Comparison of ENCODE assay signal across 8 cellular contexts in genomic region chr10:62638062-62638477, GRCh38.
DNase-seq lines count a peak whose midpoint lies in the region; ATAC-seq, FAIRE-seq and TF ChIP-seq lines count a peak whose summit lies in the region.

No MANE protein-coding gene starts in this region.

- H4K20me1 ChIP-seq in GM12878 (ENCODE audit: control insufficient read depth, insufficient read depth), result no peaks in the 10 kb centered on the region

- H2AFZ ChIP-seq in GM12878 (ENCODE audit: control insufficient read depth, low read depth, low read length), result peak overlapping the region; percentile 35; the same call in 1 of the 2 replicates
- peak overlapping the region; percentile 39 for H2AFZ ChIP-seq in parathyroid adenoma

- no peaks in the 10 kb centered on the region for H3K36me3 ChIP-seq in GM12878 (ENCODE audit: control insufficient read depth in 2 of 2, insufficient read depth in 2 of 2, low read length in 1 of 2)
- no peaks in the 10 kb centered on the region for H3K36me3 ChIP-seq in parathyroid adenoma (ENCODE audit: control insufficient read depth, insufficient read depth, low read length)

- TF ChIP-seq RAD21 in GM12878 (IDR thresholded peaks at IDR 0.05; ENCODE audit: insufficient read depth, low read depth, low read length), result no peak

- H3K9ac ChIP-seq in GM12878 (ENCODE audit: control insufficient read depth, insufficient read depth, low read length), result peak overlapping the region; percentile 62
- no peak overlapping the region for H3K9ac ChIP-seq in parathyroid adenoma

- H3K79me2 ChIP-seq in GM12878 (ENCODE audit: control insufficient read depth, insufficient read depth, low read length), result no peaks in the 10 kb centered on the region
- H3K79me2 ChIP-seq in parathyroid adenoma, result no peaks in the 10 kb centered on the region

- TF ChIP-seq CTCF in GM12878 (IDR thresholded peaks at IDR 0.05 in 2 of 3, conservative IDR thresholded peaks at IDR 0.05 in 1 of 3; ENCODE audit: control insufficient read depth in 2 of 3, extremely low read depth in 1 of 3, insufficient read depth in 1 of 3, low read depth in 3 of 3, low read length in 3 of 3) (no peak), parathyroid adenoma (IDR thresholded peaks at IDR 0.05) (no peak)

- peak; percentile 77 for DNase-seq in GM12878 (ENCODE audit: low read depth, low spot score)
- no peak for DNase-seq in ACHN
- no peak for DNase-seq in cerebellar nuclear complex (lab: John Stamatoyannopoulos, UW)
- DNase-seq in NCI-H2227 treated with DMSO at 0.1 percent for 48 hours (lab: John Stamatoyannopoulos, UW), result no peak
- no peak for DNase-seq in SK-N-DZ (ENCODE audit: low spot score)

- no peaks in the 10 kb centered on the region; the same call in 2 of the 3 replicates for H3K9me3 ChIP-seq in GM12878 (replicated peaks; ENCODE audit: control insufficient read depth, insufficient read depth, low read length)
- H3K9me3 ChIP-seq in parathyroid adenoma (ENCODE audit: control insufficient read depth, low read length), result no peaks in the 10 kb centered on the region

- peak; percentile 75 to 93; a peak in 3 of 4 replicates for TF ChIP-seq EP300 in GM12878 (IDR thresholded peaks at IDR 0.05; ENCODE audit: borderline replicate concordance in 1 of 2, control insufficient read depth in 1 of 2, low read depth in 2 of 2, low read length in 2 of 2)

- peak overlapping the region; percentile 88 for H3K4me2 ChIP-seq in GM12878 (ENCODE audit: control insufficient read depth, insufficient read depth)
- H3K4me2 ChIP-seq in parathyroid adenoma (ENCODE audit: low read length), result no peak overlapping the region

- intact Hi-C loops in GM12878 (cut with micrococcal nuclease; ENCODE audit: unreplicated experiment), result no loop called here

- ATAC-seq in GM19351 (IDR thresholded peaks at IDR 0.05; ENCODE audit: unreplicated experiment) (peak; percentile 40), HG03139 (IDR thresholded peaks at IDR 0.05; ENCODE audit: unreplicated experiment) (peak; percentile 36), GM12878 (peak; percentile 62)

- H3K4me3 ChIP-seq in GM12878, result peak overlapping the region; percentile 12; the same call in 1 of the 2 replicates
- H3K4me3 ChIP-seq in parathyroid adenoma (ENCODE audit: low read depth, low read length), result no peak overlapping the region

- H3K27ac ChIP-seq in GM12878 (ENCODE audit: control insufficient read depth, insufficient read depth) (peak overlapping the region; percentile 95), parathyroid adenoma (peak overlapping the region; percentile 55)

- H3K27me3 ChIP-seq in GM12878 (replicated peaks in 1 of 2; ENCODE audit: control insufficient read depth in 2 of 2, insufficient read depth in 2 of 2, low read length in 1 of 2) (no peaks in the 10 kb centered on the region), parathyroid adenoma (ENCODE audit: control insufficient read depth, insufficient read depth, low read length) (no peaks in the 10 kb centered on the region)

- SMC1A ChIA-PET in GM12878 (lab: Charles Lee; ENCODE audit: uncharacterized antibody, unreplicated experiment), result interaction anchor here (0.6 to 12.0 kb wide), 33 partner anchors 11 to 216 kb away, joined by 3 to 329 read pairs (median 5); partner anchors contain the start of genes ADO and EGR2

- TF ChIP-seq POLR2A in GM12878 (IDR thresholded peaks at IDR 0.05; ENCODE audit: low read depth, low read length), result no peak

- CTCF ChIA-PET in GM12878 (lab: Yijun Ruan, JAX), result interaction anchor here (1.1 to 7.6 kb wide), 13 partner anchors 10 to 181 kb away, joined by 3 to 64 read pairs (median 8); partner anchors contain the start of gene EGR2

- RAD21 ChIA-PET in GM12878 (lab: Charles Lee; ENCODE audit: unreplicated experiment), result interaction anchor here (0.8 to 5.8 kb wide), 24 partner anchors 10 to 393 kb away, joined by 3 to 97 read pairs (median 6); partner anchors contain the start of genes ADO and EGR2

- POLR2A ChIA-PET in GM12878 (lab: Charles Lee), result interaction anchor here (0.5 to 5.8 kb wide), 11 partner anchors 10 to 173 kb away, joined by 3 to 59 read pairs (median 5); no protein-coding TSS in a partner anchor

- WGBS in GM12878 (ENCODE audit: insufficient coverage, insufficient replicate concordance, low lambda C conversion rate, missing lambda C conversion rate), result 4% methylated on average over 7 of the region's 7 CpGs

- BruUV-seq in GM12878 (replicated peaks; lab: Mats Ljungman, UMichigan), result no TSS peak

- FAIRE-seq in GM12878 (lab: Jason Lieb, UNC), result peak; percentile 65

- H3K4me1 ChIP-seq in GM12878 (ENCODE audit: control insufficient read depth, insufficient read depth, low read length) (peaks cover 79% of the 10 kb centered on the region), parathyroid adenoma (peaks cover 7% of the 10 kb centered on the region)

- in situ Hi-C loops in GM12878 (cut with MboI), result no loop called here
- in situ Hi-C loops in ACHN (cut with HindIII; ENCODE audit: low pct_ligation_motif_present, low pct_unique_long_range_greater_than_20kb, low sequenced_read_pairs), result no loop called here

TF ChIP-seq in GM12878, 131 proteins besides CTCF, POLR2A, EP300 and RAD21 (continues in another document):
- no peak for TF ChIP-seq SMAD5 (IDR thresholded peaks at IDR 0.05; ENCODE audit: low read depth)
- TF ChIP-seq MXI1 (IDR thresholded peaks at IDR 0.05; ENCODE audit: low read depth, low read length), result peak; percentile 81
- TF ChIP-seq, protein P1, sequence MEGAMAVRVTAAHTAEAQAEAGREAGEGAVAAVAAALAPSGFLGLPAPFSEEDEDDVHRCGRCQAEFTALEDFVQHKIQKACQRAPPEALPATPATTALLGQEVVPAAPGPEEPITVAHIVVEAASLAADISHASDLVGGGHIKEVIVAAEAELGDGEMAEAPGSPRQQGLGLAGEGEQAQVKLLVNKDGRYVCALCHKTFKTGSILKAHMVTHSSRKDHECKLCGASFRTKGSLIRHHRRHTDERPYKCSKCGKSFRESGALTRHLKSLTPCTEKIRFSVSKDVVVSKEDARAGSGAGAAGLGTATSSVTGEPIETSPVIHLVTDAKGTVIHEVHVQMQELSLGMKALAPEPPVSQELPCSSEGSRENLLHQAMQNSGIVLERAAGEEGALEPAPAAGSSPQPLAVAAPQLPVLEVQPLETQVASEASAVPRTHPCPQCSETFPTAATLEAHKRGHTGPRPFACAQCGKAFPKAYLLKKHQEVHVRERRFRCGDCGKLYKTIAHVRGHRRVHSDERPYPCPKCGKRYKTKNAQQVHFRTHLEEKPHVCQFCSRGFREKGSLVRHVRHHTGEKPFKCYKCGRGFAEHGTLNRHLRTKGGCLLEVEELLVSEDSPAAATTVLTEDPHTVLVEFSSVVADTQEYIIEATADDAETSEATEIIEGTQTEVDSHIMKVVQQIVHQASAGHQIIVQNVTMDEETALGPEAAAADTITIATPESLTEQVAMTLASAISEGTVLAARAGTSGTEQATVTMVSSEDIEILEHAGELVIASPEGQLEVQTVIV (IDR thresholded peaks at IDR 0.05; ENCODE audit: borderline replicate concordance, partially characterized antibody), result no peak
- TF ChIP-seq, protein P2, sequence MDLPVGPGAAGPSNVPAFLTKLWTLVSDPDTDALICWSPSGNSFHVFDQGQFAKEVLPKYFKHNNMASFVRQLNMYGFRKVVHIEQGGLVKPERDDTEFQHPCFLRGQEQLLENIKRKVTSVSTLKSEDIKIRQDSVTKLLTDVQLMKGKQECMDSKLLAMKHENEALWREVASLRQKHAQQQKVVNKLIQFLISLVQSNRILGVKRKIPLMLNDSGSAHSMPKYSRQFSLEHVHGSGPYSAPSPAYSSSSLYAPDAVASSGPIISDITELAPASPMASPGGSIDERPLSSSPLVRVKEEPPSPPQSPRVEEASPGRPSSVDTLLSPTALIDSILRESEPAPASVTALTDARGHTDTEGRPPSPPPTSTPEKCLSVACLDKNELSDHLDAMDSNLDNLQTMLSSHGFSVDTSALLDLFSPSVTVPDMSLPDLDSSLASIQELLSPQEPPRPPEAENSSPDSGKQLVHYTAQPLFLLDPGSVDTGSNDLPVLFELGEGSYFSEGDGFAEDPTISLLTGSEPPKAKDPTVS (IDR thresholded peaks at IDR 0.05; ENCODE audit: low read depth, low read length), result no peak
- 0 out of 2 replicates have a peak, but pooled peaks have one; percentile 1 for TF ChIP-seq IRF4 (IDR thresholded peaks at IDR 0.05; ENCODE audit: low read depth, low read length)
- TF ChIP-seq CREB1 (IDR thresholded peaks at IDR 0.05; ENCODE audit: low read depth), result peak; percentile 52; the same call in 1 of the 2 replicates
- no peak for TF ChIP-seq HDAC2 (IDR thresholded peaks at IDR 0.05)
- no peak for TF ChIP-seq SRF (IDR thresholded peaks at IDR 0.05; ENCODE audit: low read depth in 2 of 2, low read length in 2 of 2)
- no peak for TF ChIP-seq SREBF2 (IDR thresholded peaks at IDR 0.05; ENCODE audit: low read length)
- peak; percentile 31; the same call in 1 of the 2 replicates for TF ChIP-seq SPI1 (IDR thresholded peaks at IDR 0.05; ENCODE audit: borderline replicate concordance, insufficient read depth, low read depth, low read length)
- peak; percentile 66 for TF ChIP-seq ZNF592 (IDR thresholded peaks at IDR 0.05)
